In the genomic region with DNA sequence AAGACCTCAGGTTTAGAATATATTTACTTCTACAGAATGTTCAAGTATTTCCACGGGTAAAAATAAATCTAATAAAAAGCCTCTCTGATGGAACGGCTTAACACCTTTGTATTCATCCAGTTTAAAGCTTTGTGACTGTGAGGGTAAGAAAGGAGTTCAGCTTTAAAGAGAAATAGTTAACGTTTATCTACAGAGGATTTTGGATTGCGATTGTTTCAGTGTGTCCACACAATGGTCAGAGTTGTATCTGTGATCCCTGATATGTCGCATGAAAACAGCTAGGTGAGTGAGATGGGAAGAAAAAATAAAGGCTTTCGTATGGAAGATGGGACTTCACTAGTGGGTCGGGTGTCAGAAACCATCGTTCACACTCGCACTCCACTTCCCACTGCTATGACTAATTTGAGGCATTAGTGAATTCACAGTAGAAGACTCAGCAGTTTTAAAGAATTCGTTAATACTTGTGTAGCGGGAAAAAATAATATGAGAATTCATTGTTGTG, we compare ENCODE assay signal across 8 cellular contexts. TPM values are rescaled to one million over a fixed set of nuclear protein-coding genes. Genes with fewer than 3 reads are reported as not detected.
DNase-seq lines count a peak whose midpoint lies in the region; ATAC-seq and TF ChIP-seq lines count a peak whose summit lies in the region.

No MANE protein-coding gene starts in this region.

- intact Hi-C loops in heart left ventricle (cut with DNase I), result loop anchor here in 7 of 10 donors (2.0 to 10.0 kb wide), 4 partner anchors 51 to 62 kb away; no protein-coding TSS in a partner anchor
- intact Hi-C loops in Right ventricle myocardium superior (cut with DNase I), result loop anchor here (2.0 to 10.0 kb wide), 2 partner anchors 54 to 68 kb away; a partner anchor contains a TSS
- intact Hi-C loops in psoas muscle (cut with DNase I), result no loop called here

- TF ChIP-seq POLR2A in heart left ventricle (IDR thresholded peaks at IDR 0.05), result no peak

- H3K4me3 Mint-ChIP-seq in T-helper 17 cell, result peak overlapping the region; percentile 91

- H3K4me3 ChIP-seq in heart left ventricle, result peak overlapping the region; percentile 59 to 99 (median 82)
- peak overlapping the region; percentile 67 for H3K4me3 ChIP-seq in fibroblast of mammary gland (ENCODE audit: control insufficient read depth, low read depth, low read length)
- peak overlapping the region; percentile 93 for H3K4me3 ChIP-seq in psoas muscle

- peak overlapping the region in 11 of 12 donors; percentile 85 to 98 (median 93) for H3K27ac ChIP-seq in heart left ventricle
- H3K27ac ChIP-seq in psoas muscle, result peak overlapping the region; percentile 95

- WGBS in heart left ventricle, 4 donors, result 18 to 26% (median 19%) methylated on average over 11 of the region's 11 CpGs
- 16 to 24% (median 20%) methylated on average over 11 of the region's 11 CpGs for WGBS in psoas muscle, 3 donors

- no peaks in the 10 kb centered on the region for H3K36me3 ChIP-seq in heart left ventricle
- H3K36me3 ChIP-seq in psoas muscle (ENCODE audit: insufficient read depth in 1 of 2, low read depth in 1 of 2), result no peaks in the 10 kb centered on the region

- peaks cover 5% of the 10 kb centered on the region for H3K27me3 Mint-ChIP-seq in T-helper 17 cell

- ATAC-seq in heart left ventricle (no peak), Right ventricle myocardium superior (ENCODE audit: poor library complexity) (no peak), T-helper 17 cell (no peak), psoas muscle (peak in 1 of 4 donors; percentile 26), HG03442 (IDR thresholded peaks at IDR 0.05; ENCODE audit: unreplicated experiment) (no peak), GM21390 (IDR thresholded peaks at IDR 0.05; ENCODE audit: unreplicated experiment) (no peak)

- peak overlapping the region; percentile 74 for H3K27ac Mint-ChIP-seq in T-helper 17 cell

- H3K27me3 ChIP-seq in heart left ventricle (no peaks in the 10 kb centered on the region), psoas muscle (ENCODE audit: insufficient read depth in 3 of 3, low read length in 2 of 3) (no peaks in the 10 kb centered on the region)

- TF ChIP-seq CTCF in heart left ventricle (IDR thresholded peaks at IDR 0.05) (no peak), fibroblast of mammary gland (conservative IDR thresholded peaks at IDR 0.05; ENCODE audit: control insufficient read depth, insufficient read depth, low read depth, low read length) (no peak), psoas muscle (IDR thresholded peaks at IDR 0.05) (no peak)

- peaks cover 24% of the 10 kb centered on the region for H3K4me1 Mint-ChIP-seq in T-helper 17 cell

- DNase-seq in heart left ventricle (no peak), Right ventricle myocardium superior (no peak), T-helper 17 cell (no peak), fibroblast of mammary gland (ENCODE audit: low read depth) (peak; percentile 43), psoas muscle (no peak), ureter (ENCODE audit: low spot score) (no peak)

- H3K36me3 Mint-ChIP-seq in T-helper 17 cell (ENCODE audit: low read depth), result peaks cover 4% of the 10 kb centered on the region

- H3K4me1 ChIP-seq in heart left ventricle (peaks cover 0 to 30% (median 21%) of the 10 kb centered on the region in 12 donors), psoas muscle (peaks cover 21% of the 10 kb centered on the region)

- no peaks in the 10 kb centered on the region for H3K9me3 ChIP-seq in heart left ventricle
- H3K9me3 ChIP-seq in T-helper 17 cell (ENCODE audit: control insufficient read depth, low read length, poor library complexity, severe bottlenecking), result no peaks in the 10 kb centered on the region
- H3K9me3 ChIP-seq in psoas muscle, result no peaks in the 10 kb centered on the region

RNA-seq across cellular contexts. Expression of a gene that starts 1.6 kb away (rescaled TPM):
- total RNA-seq in heart left ventricle, result 100 to 1,000 TPM; 215 to 423 (median 334) TPM
- 100 to 1,000 TPM; 121 to 222 TPM for polyA plus RNA-seq in heart left ventricle
- 268 TPM for total RNA-seq in Right ventricle myocardium superior
- total RNA-seq in T-helper 17 cell, result 10 to 100 TPM; 37.7 to 44.4 TPM
- total RNA-seq in psoas muscle, result 10 to 100 TPM; 59.4 to 85.9 (median 65.3) TPM
- polyA plus RNA-seq in psoas muscle, result 10 to 100 TPM; 37.8 to 96.7 (median 73.8) TPM
- 318 TPM for total RNA-seq in ureter

Comparison
In these comparisons a context has a peak if more than half of its experiments do, and no peak if none do; other contexts are left out.
1. intact Hi-C loops: an anchor here in heart left ventricle (2.0 to 10.0 kb wide) and Right ventricle myocardium superior (2.0 to 10.0 kb wide); none called in psoas muscle.